Comparison of ENCODE assay signal across 8 cellular contexts in the genomic region with DNA sequence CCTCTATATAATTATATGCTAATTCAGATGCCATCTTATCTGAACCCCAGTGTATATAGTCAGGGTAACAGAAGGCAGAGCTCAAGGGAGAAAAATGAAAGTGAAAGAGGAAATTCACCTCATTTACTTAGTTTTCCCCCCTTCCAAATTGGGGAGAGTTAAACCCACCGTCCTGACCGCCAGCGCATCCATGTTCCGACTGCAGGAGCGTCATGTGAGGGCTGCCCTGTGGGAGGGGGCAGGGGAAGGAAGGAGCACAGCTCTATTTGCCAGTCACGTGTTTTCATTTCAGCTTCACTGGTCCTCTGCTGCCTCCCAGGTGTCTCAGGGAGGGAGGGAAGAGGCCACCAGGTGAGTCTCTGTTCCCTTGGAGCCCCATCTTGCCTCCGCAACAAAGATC. TPM values are rescaled to one million over a fixed set of nuclear protein-coding genes. Genes with fewer than 3 reads are reported as not detected.
DNase-seq lines count a peak whose midpoint lies in the region; ATAC-seq and TF ChIP-seq lines count a peak whose summit lies in the region.

No MANE protein-coding gene starts in this region.

- H3K4me2 ChIP-seq in osteoblast (ENCODE audit: insufficient read depth, low read length): peak overlapping the region; percentile 69

- H3K9me3 ChIP-seq in osteoblast (ENCODE audit: low read depth, low read length) (no peaks in the 10 kb centered on the region), sigmoid colon (no peaks in the 10 kb centered on the region)

- no peak for TF ChIP-seq POLR2A in sigmoid colon (IDR thresholded peaks at IDR 0.05)

- TF ChIP-seq EP300 in sigmoid colon (IDR thresholded peaks at IDR 0.05): no peak

- H3K79me2 ChIP-seq in osteoblast (ENCODE audit: insufficient read depth, low read length): no peaks in the 10 kb centered on the region

- intact Hi-C loops in sigmoid colon (cut with DNase I): no loop called here

- DNase-seq in NCI-H2196 (lab: John Stamatoyannopoulos, UW; ENCODE audit: unreplicated experiment) (peak; percentile 78), osteoblast (ENCODE audit: insufficient read length, low spot score, missing footprints) (no peak), middle frontal gyrus (ENCODE audit: extremely low spot score, low spot score) (no peak), sigmoid colon (no peak)
- peak; percentile 14 for DNase-seq in activated effector memory CD4-positive, alpha-beta T cell treated with Interleukin-2 at 50 U/mL for 16 hours

- TF ChIP-seq CTCF in osteoblast (IDR thresholded peaks at IDR 0.05; ENCODE audit: extremely low read depth, low read depth, low read length) (no peak), sigmoid colon (IDR thresholded peaks at IDR 0.05) (no peak)

- peaks cover 5% of the 10 kb centered on the region for H3K4me1 ChIP-seq in osteoblast (ENCODE audit: insufficient read depth, low read length)
- peaks cover 0 to 35% (median 15%) of the 10 kb centered on the region in 4 donors for H3K4me1 ChIP-seq in sigmoid colon

- ATAC-seq in GM18909 (IDR thresholded peaks at IDR 0.05; ENCODE audit: poor library complexity, unreplicated experiment) (peak; percentile 37), GM18519 (IDR thresholded peaks at IDR 0.05; ENCODE audit: low FRiP score, unreplicated experiment) (no peak), GM19324 (IDR thresholded peaks at IDR 0.05; ENCODE audit: low FRiP score, unreplicated experiment) (no peak)

- H3K27ac ChIP-seq in osteoblast (ENCODE audit: low read depth, low read length) (no peak overlapping the region), sigmoid colon (no peak overlapping the region)

- H3K4me3 ChIP-seq in osteoblast (ENCODE audit: insufficient read depth, low read length) (peak overlapping the region; percentile 60), sigmoid colon (peak overlapping the region in 1 of 4 donors; percentile 6)

- H3K27me3 ChIP-seq in osteoblast (ENCODE audit: insufficient read depth, low read length) (no peaks in the 10 kb centered on the region), sigmoid colon (no peaks in the 10 kb centered on the region)

- peaks cover 3% of the 10 kb centered on the region for H4K20me1 ChIP-seq in osteoblast (ENCODE audit: insufficient read depth, low read length)

- peak overlapping the region; percentile 65 for H2AFZ ChIP-seq in osteoblast (ENCODE audit: low read length)

- 18 to 24% methylated on average over 7 of the region's 7 CpGs for WGBS in sigmoid colon, 2 donors

- no peaks in the 10 kb centered on the region for H3K36me3 ChIP-seq in osteoblast (ENCODE audit: insufficient read depth, low read length)
- no peaks in the 10 kb centered on the region for H3K36me3 ChIP-seq in sigmoid colon

RNA-seq across cellular contexts. Expression of a gene that starts 13.2 kb away (rescaled TPM):
- 5.0 and 5.1 TPM in 2 replicates for total RNA-seq in osteoblast
- 1 to 10 TPM; 2.3 to 6.6 (median 3.4) TPM for total RNA-seq in sigmoid colon
- 10 to 100 TPM in 1 of 3 donors, 1 to 10 TPM in 2; 9.0 to 36.7 (median 9.2) TPM for polyA plus RNA-seq in sigmoid colon

RNA-seq across cellular contexts. Expression of a gene that starts 34.1 kb away (rescaled TPM):
- total RNA-seq in osteoblast: 16.5 and 26.4 TPM in 2 replicates
- 10 to 100 TPM; 11.9 to 23.2 (median 17.2) TPM for total RNA-seq in sigmoid colon
- 10 to 100 TPM in 1 of 3 donors, 1 to 10 TPM in 2; 3.6 to 14.0 (median 5.1) TPM for polyA plus RNA-seq in sigmoid colon

RNA-seq across cellular contexts. Expression of a gene that starts 42.1 kb away (rescaled TPM):
- total RNA-seq in osteoblast: 8.7 and 8.8 TPM in 2 replicates
- 10 to 100 TPM in 3 of 4 donors, 1 to 10 TPM in 1; 8.9 to 16.6 (median 11.8) TPM for total RNA-seq in sigmoid colon
- 10 to 100 TPM in 1 of 3 donors, 1 to 10 TPM in 2; 1.2 to 11.9 (median 1.2) TPM for polyA plus RNA-seq in sigmoid colon

Comparison
In these comparisons a context has a peak if more than half of its experiments do, and no peak if none do; other contexts are left out.
1. DNase-seq: peak in NCI-H2196 (single experiment) and activated effector memory CD4-positive, alpha-beta T cell treated with Interleukin-2 at 50 U/mL for 16 hours (single experiment); none in osteoblast (single experiment), middle frontal gyrus (single experiment) and sigmoid colon (single experiment).